32 cellular contexts compared by ENCODE assay signal in the genomic region with DNA sequence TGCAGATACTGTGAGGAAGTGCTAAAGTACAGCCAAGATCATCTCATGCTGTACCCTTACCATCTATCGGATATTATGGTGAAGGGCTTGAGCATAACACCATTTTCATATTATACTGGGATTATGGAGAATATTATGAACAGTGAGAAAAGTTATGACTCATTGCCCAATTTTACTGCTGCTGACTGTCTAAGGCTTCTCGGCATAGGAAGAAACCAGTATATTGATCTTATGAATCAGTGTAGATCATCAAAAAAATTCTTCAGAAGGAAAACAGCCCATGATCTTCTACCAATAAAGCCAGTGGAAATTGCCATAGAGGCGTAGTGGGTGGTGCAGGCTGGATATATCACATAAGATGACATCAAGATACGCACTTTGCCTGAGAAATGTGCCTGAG. TPM values are rescaled to one million over a fixed set of nuclear protein-coding genes. Genes with fewer than 3 reads are reported as not detected.
DNase-seq lines count a peak whose midpoint lies in the region; ATAC-seq and TF ChIP-seq lines count a peak whose summit lies in the region.
"Had no signal": no experiment of that assay in that cellular context is flagged by ENCODE, and none has a peak within 500 bp of the region (broad histone marks: within the 10 kb centered on the region; RNA-seq: fewer than 3 reads in every experiment).

No MANE protein-coding gene starts in this region.

- no peaks in the 10 kb centered on the region for H3K27me3 Mint-ChIP-seq in activated CD8-positive, alpha-beta T cell treated with anti-CD3 and anti-CD28 coated beads for 36 hours
- no peaks in the 10 kb centered on the region for H3K27me3 Mint-ChIP-seq in activated CD8-positive, alpha-beta T cell treated with anti-CD3 and anti-CD28 coated beads, Interleukin-2, amount 10 ng/mL, durations not matched to agents 7 days and 5 days (ENCODE audit: low read depth)
- H3K27me3 Mint-ChIP-seq in activated naive CD8-positive, alpha-beta T cell treated with anti-CD3 and anti-CD28 coated beads, Interleukin-2, amount 50 U/mL, for 24 hours: no peaks in the 10 kb centered on the region
- H3K27me3 Mint-ChIP-seq: CD4-positive, CD25-positive, alpha-beta regulatory T cell had no signal

- CTCF ChIA-PET in activated CD8-positive, alpha-beta T cell treated with anti-CD3 and anti-CD28 coated beads for 36 hours (lab: Charles Lee): no interaction called here
- CTCF ChIA-PET in activated CD8-positive, alpha-beta T cell treated with anti-CD3 and anti-CD28 coated beads, Interleukin-2, amount 10 ng/mL, durations not matched to agents 7 days and 5 days (lab: Charles Lee): no interaction called here

- peaks cover 4% of the 10 kb centered on the region for H3K79me2 ChIP-seq in osteoblast (ENCODE audit: insufficient read depth, low read length)

- H3K27ac ChIP-seq in osteoblast (ENCODE audit: low read depth, low read length): no peak overlapping the region
- H3K27ac ChIP-seq: BLaER1, SJSA1 had no signal

- no peak for ATAC-seq in activated CD8-positive, alpha-beta T cell treated with anti-CD3 and anti-CD28 coated beads for 36 hours
- ATAC-seq in activated CD8-positive, alpha-beta T cell treated with anti-CD3 and anti-CD28 coated beads, Interleukin-2, amount 10 ng/mL, durations not matched to agents 7 days and 5 days: no peak
- ATAC-seq in activated naive CD8-positive, alpha-beta T cell treated with anti-CD3 and anti-CD28 coated beads, Interleukin-2, amount 50 U/mL, for 24 hours: no peak
- no peak for ATAC-seq in HG03442 (IDR thresholded peaks at IDR 0.05; ENCODE audit: unreplicated experiment)
- ATAC-seq: GM12878, HepG2 had no signal

- H2AFZ ChIP-seq in osteoblast (ENCODE audit: low read length): no peak overlapping the region

- peak overlapping the region; percentile 3 for H3K27ac Mint-ChIP-seq in activated CD8-positive, alpha-beta T cell treated with anti-CD3 and anti-CD28 coated beads for 36 hours
- no peak overlapping the region for H3K27ac Mint-ChIP-seq in activated CD8-positive, alpha-beta T cell treated with anti-CD3 and anti-CD28 coated beads, Interleukin-2, amount 10 ng/mL, durations not matched to agents 7 days and 5 days
- peak overlapping the region; percentile 68 for H3K27ac Mint-ChIP-seq in activated naive CD8-positive, alpha-beta T cell treated with anti-CD3 and anti-CD28 coated beads, Interleukin-2, amount 50 U/mL, for 24 hours
- H3K27ac Mint-ChIP-seq: HFFc6 had no signal

- H3K4me3 ChIP-seq in osteoblast (ENCODE audit: insufficient read depth, low read length): no peak overlapping the region
- H3K4me3 ChIP-seq: BLaER1, GM12878, HAP-1, SJSA1 had no signal

- POLR2A ChIA-PET in activated CD8-positive, alpha-beta T cell treated with anti-CD3 and anti-CD28 coated beads for 36 hours (lab: Charles Lee): no interaction called here
- POLR2A ChIA-PET in activated CD8-positive, alpha-beta T cell treated with anti-CD3 and anti-CD28 coated beads, Interleukin-2, amount 10 ng/mL, durations not matched to agents 7 days and 5 days (lab: Charles Lee): no interaction called here

- no peak for TF ChIP-seq CTCF in activated CD8-positive, alpha-beta T cell treated with anti-CD3 and anti-CD28 coated beads for 36 hours (IDR thresholded peaks at IDR 0.05)
- no peak for TF ChIP-seq CTCF in osteoblast (IDR thresholded peaks at IDR 0.05; ENCODE audit: extremely low read depth, low read depth, low read length)

- H3K27me3 ChIP-seq in osteoblast (ENCODE audit: insufficient read depth, low read length): no peaks in the 10 kb centered on the region
- H3K27me3 ChIP-seq: BLaER1, SJSA1 had no signal

- no peak overlapping the region for H3K4me2 ChIP-seq in osteoblast (ENCODE audit: insufficient read depth, low read length)
- H3K4me2 ChIP-seq: BLaER1 had no signal

- H3K36me3 ChIP-seq in osteoblast (ENCODE audit: insufficient read depth, low read length): no peaks in the 10 kb centered on the region
- H3K36me3 ChIP-seq: HAP-1 had no signal

- H4K20me1 ChIP-seq in osteoblast (ENCODE audit: insufficient read depth, low read length): no peaks in the 10 kb centered on the region

- peaks cover 79% of the 10 kb centered on the region for H3K4me1 Mint-ChIP-seq in activated CD8-positive, alpha-beta T cell treated with anti-CD3 and anti-CD28 coated beads for 36 hours (ENCODE audit: low read depth)
- peaks cover 10% of the 10 kb centered on the region for H3K4me1 Mint-ChIP-seq in activated CD8-positive, alpha-beta T cell treated with anti-CD3 and anti-CD28 coated beads, Interleukin-2, amount 10 ng/mL, durations not matched to agents 7 days and 5 days (ENCODE audit: low read depth)
- H3K4me1 Mint-ChIP-seq in activated naive CD8-positive, alpha-beta T cell treated with anti-CD3 and anti-CD28 coated beads, Interleukin-2, amount 50 U/mL, for 24 hours: peaks cover 74% of the 10 kb centered on the region

- H3K36me3 Mint-ChIP-seq in activated CD8-positive, alpha-beta T cell treated with anti-CD3 and anti-CD28 coated beads for 36 hours (ENCODE audit: low read depth): peaks cover 54% of the 10 kb centered on the region
- peaks cover 65% of the 10 kb centered on the region for H3K36me3 Mint-ChIP-seq in activated CD8-positive, alpha-beta T cell treated with anti-CD3 and anti-CD28 coated beads, Interleukin-2, amount 10 ng/mL, durations not matched to agents 7 days and 5 days (ENCODE audit: low read depth)
- H3K36me3 Mint-ChIP-seq in activated naive CD8-positive, alpha-beta T cell treated with anti-CD3 and anti-CD28 coated beads, Interleukin-2, amount 50 U/mL, for 24 hours (ENCODE audit: low read depth): peaks cover 49% of the 10 kb centered on the region

- H3K4me3 Mint-ChIP-seq in activated CD8-positive, alpha-beta T cell treated with anti-CD3 and anti-CD28 coated beads for 36 hours: no peak overlapping the region
- H3K4me3 Mint-ChIP-seq in activated CD8-positive, alpha-beta T cell treated with anti-CD3 and anti-CD28 coated beads, Interleukin-2, amount 10 ng/mL, durations not matched to agents 7 days and 5 days: no peak overlapping the region
- H3K4me3 Mint-ChIP-seq in activated naive CD8-positive, alpha-beta T cell treated with anti-CD3 and anti-CD28 coated beads, Interleukin-2, amount 50 U/mL, for 24 hours: no peak overlapping the region
- H3K4me3 Mint-ChIP-seq: CD4-positive, CD25-positive, alpha-beta regulatory T cell; HFFc6 had no signal

- H3K9me3 Mint-ChIP-seq in activated CD8-positive, alpha-beta T cell treated with anti-CD3 and anti-CD28 coated beads for 36 hours: peaks cover 2% of the 10 kb centered on the region
- H3K9me3 Mint-ChIP-seq in activated CD8-positive, alpha-beta T cell treated with anti-CD3 and anti-CD28 coated beads, Interleukin-2, amount 10 ng/mL, durations not matched to agents 7 days and 5 days (ENCODE audit: insufficient read depth): no peaks in the 10 kb centered on the region
- H3K9me3 Mint-ChIP-seq in activated naive CD8-positive, alpha-beta T cell treated with anti-CD3 and anti-CD28 coated beads, Interleukin-2, amount 50 U/mL, for 24 hours: no peaks in the 10 kb centered on the region
- H3K9me3 Mint-ChIP-seq: HFFc6 had no signal

- H3K9me3 ChIP-seq in osteoblast (ENCODE audit: low read depth, low read length): no peaks in the 10 kb centered on the region
- H3K9me3 ChIP-seq: HAP-1, SJSA1 had no signal

- no peak for DNase-seq in activated CD8-positive, alpha-beta T cell treated with anti-CD3 and anti-CD28 coated beads for 36 hours
- no peak for DNase-seq in activated CD8-positive, alpha-beta T cell treated with anti-CD3 and anti-CD28 coated beads, Interleukin-2, amount 10 ng/mL, durations not matched to agents 7 days and 5 days
- peak; percentile 15 for DNase-seq in stimulated activated CD4-positive, alpha-beta T cell treated with anti-CD3 and anti-CD28 coated beads, Interleukin-15, amount 100 ng/mL, for 24 hours
- DNase-seq in stimulated activated CD4-positive, alpha-beta T cell treated with anti-CD3 and anti-CD28 coated beads, Interleukin-2, amount 100 ng/mL, for 24 hours: no peak
- no peak for DNase-seq in activated naive CD8-positive, alpha-beta T cell treated with anti-CD3 and anti-CD28 coated beads, Interleukin-2, amount 50 U/mL, for 24 hours
- DNase-seq in osteoblast (ENCODE audit: insufficient read length, low spot score, missing footprints): peak; percentile 72
- no peak for DNase-seq in AG08395 (ENCODE audit: low spot score)
- DNase-seq: CD4-positive, CD25-positive, alpha-beta regulatory T cell; DMS 273 treated with DMSO at 0.1 percent for 48 hours; DMS79; EL; GDM1; GOT3; HFFc6; Karpas-422; NCI-H1092; NCI-H1417 treated with DMSO at 0.1 percent for 48 hours; NCI-H1694 treated with DMSO at 0.1 percent for 48 hours; NCI-H2081; NCI-H2227 treated with DMSO at 0.1 percent for 48 hours; NCI-H526 treated with DMSO at 0.1 percent for 48 hours; Right ventricle myocardium superior; RPMI8226 had no signal

- intact Hi-C loops in activated CD8-positive, alpha-beta T cell treated with anti-CD3 and anti-CD28 coated beads for 36 hours (cut with micrococcal nuclease): no loop called here

- peaks cover 9% of the 10 kb centered on the region for H3K4me1 ChIP-seq in osteoblast (ENCODE audit: insufficient read depth, low read length)
- H3K4me1 ChIP-seq: BLaER1, SJSA1 had no signal

RNA-seq across cellular contexts. Expression of a gene that starts 47.7 kb away (rescaled TPM):
- under 1 TPM in 1 of 2 experiments, not detected in 1; 0.07 TPM for total RNA-seq in activated CD8-positive, alpha-beta T cell treated with anti-CD3 and anti-CD28 coated beads for 36 hours
- under 1 TPM; 0.60 to 0.66 TPM for total RNA-seq in activated CD8-positive, alpha-beta T cell treated with anti-CD3 and anti-CD28 coated beads, Interleukin-2, amount 10 ng/mL, durations not matched to agents 7 days and 5 days
- not detected in 2 replicates for total RNA-seq in osteoblast
- total RNA-seq: A172, GM12878, HepG2, HFFc6, HT1080, NCI-H460, Right ventricle myocardium superior, SJSA1 had no signal

Comparison
In these comparisons a context has a peak if more than half of its experiments do, and no peak if none do; other contexts are left out.
1. DNase-seq: peak in stimulated activated CD4-positive, alpha-beta T cell treated with anti-CD3 and anti-CD28 coated beads, Interleukin-15, amount 100 ng/mL, for 24 hours (single experiment) and osteoblast (single experiment); none in activated CD8-positive, alpha-beta T cell treated with anti-CD3 and anti-CD28 coated beads for 36 hours (single experiment), activated CD8-positive, alpha-beta T cell treated with anti-CD3 and anti-CD28 coated beads, Interleukin-2, amount 10 ng/mL, durations not matched to agents 7 days and 5 days (single experiment), stimulated activated CD4-positive, alpha-beta T cell treated with anti-CD3 and anti-CD28 coated beads, Interleukin-2, amount 100 ng/mL, for 24 hours (0 of 2), activated naive CD8-positive, alpha-beta T cell treated with anti-CD3 and anti-CD28 coated beads, Interleukin-2, amount 50 U/mL, for 24 hours (single experiment) and AG08395 (single experiment).